Comparison of ENCODE assay signal across 19 cellular contexts in the genomic region with DNA sequence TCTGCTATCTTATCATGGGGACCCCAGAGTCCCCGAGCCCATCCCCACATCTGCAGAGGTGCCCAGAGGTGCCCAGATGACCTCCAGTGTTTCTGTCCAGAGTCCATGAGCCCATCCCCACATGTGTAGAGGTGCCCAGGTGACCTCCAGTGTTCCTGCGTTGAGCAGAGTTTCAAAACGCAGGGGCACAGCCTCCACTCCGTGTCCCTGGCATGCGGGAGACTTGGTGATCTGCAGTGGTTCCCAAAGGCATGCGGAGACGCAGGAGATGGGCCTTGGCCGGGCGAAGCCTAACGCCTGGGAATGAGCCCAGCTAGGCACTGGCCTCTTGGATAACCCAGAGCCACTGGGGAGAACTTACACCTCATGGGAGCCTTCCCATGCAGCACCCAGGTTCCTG. TPM values are rescaled to one million over a fixed set of nuclear protein-coding genes. Genes with fewer than 3 reads are reported as not detected.
DNase-seq lines count a peak whose midpoint lies in the region; ATAC-seq and TF ChIP-seq lines count a peak whose summit lies in the region.
"Had no signal": no experiment of that assay in that cellular context is flagged by ENCODE, and none has a peak within 500 bp of the region (broad histone marks: within the 10 kb centered on the region; RNA-seq: fewer than 3 reads in every experiment).

No MANE protein-coding gene starts in this region.

- ATAC-seq in Right ventricle myocardium inferior (no peak), lower lobe of right lung (no peak), sciatic nerve (no peak), foreskin keratinocyte (no peak)

- H3K27me3 ChIP-seq in lower lobe of right lung (ENCODE audit: low read depth) (peaks cover 26% of the 10 kb centered on the region), foreskin keratinocyte (peaks cover 8% of the 10 kb centered on the region)

- no peaks in the 10 kb centered on the region for H3K9me3 ChIP-seq in lower lobe of right lung
- H3K9me3 ChIP-seq: HAP-1 had no signal

- no peak overlapping the region for H3K4me3 ChIP-seq in lower lobe of right lung
- H3K4me3 ChIP-seq: HAP-1 had no signal

- TF ChIP-seq CTCF in lower lobe of right lung (IDR thresholded peaks at IDR 0.05) (no peak), foreskin keratinocyte (conservative IDR thresholded peaks at IDR 0.05) (no peak)

- DNase-seq in cardiac septum (ENCODE audit: low spot score) = peak; percentile 73
- DNase-seq in Right ventricle myocardium inferior (ENCODE audit: missing footprints) = no peak
- peak; percentile 40 for DNase-seq in lower lobe of right lung
- peak; percentile 36 for DNase-seq in sciatic nerve (ENCODE audit: low spot score)
- no peak for DNase-seq in cerebellum (ENCODE audit: low spot score)
- no peak for DNase-seq in foreskin keratinocyte
- DNase-seq in NCI-H774 (lab: John Stamatoyannopoulos, UW) = no peak
- no peak for DNase-seq in NCI-H1417 treated with DMSO at 0.1 percent for 48 hours (lab: John Stamatoyannopoulos, UW)
- DNase-seq: C1 segment of cervical spinal cord; Calu3; CD4-positive, alpha-beta memory T cell; COR-L47; DMS153; DND-41; GOT3; HFFc6 had no signal

- intact Hi-C loops in cardiac septum (cut with DNase I) = no loop called here
- intact Hi-C loops in Right ventricle myocardium inferior (cut with DNase I) = no loop called here
- intact Hi-C loops in lower lobe of right lung (cut with DNase I) = no loop called here
- intact Hi-C loops in sciatic nerve (cut with DNase I) = no loop called here

- no peak overlapping the region for H3K27ac ChIP-seq in lower lobe of right lung
- no peak overlapping the region for H3K27ac ChIP-seq in foreskin keratinocyte
- H3K27ac ChIP-seq: 22Rv1 had no signal

- peaks cover 7% of the 10 kb centered on the region for H3K4me1 ChIP-seq in lower lobe of right lung
- H3K4me1 ChIP-seq in foreskin keratinocyte = no peaks in the 10 kb centered on the region
- H3K4me1 ChIP-seq: HAP-1 had no signal

- H3K36me3 ChIP-seq in lower lobe of right lung = no peaks in the 10 kb centered on the region
- H3K36me3 ChIP-seq: HAP-1 had no signal

RNA-seq across cellular contexts. Expression of a gene that starts 41.3 kb away (rescaled TPM):
- total RNA-seq in cardiac septum (1,440 TPM), Right ventricle myocardium inferior (2,129 TPM), lower lobe of right lung (391 TPM), sciatic nerve (277 TPM), cerebellum (120 TPM), foreskin keratinocyte (545 and 564 TPM in 2 replicates)
- polyA plus RNA-seq in foreskin keratinocyte = 864 and 916 TPM in 2 replicates

RNA-seq across cellular contexts. Expression of a gene that starts 41.5 kb away (rescaled TPM):
- 20.3 TPM for total RNA-seq in cardiac septum
- 25.8 TPM for total RNA-seq in Right ventricle myocardium inferior
- 21.9 TPM for total RNA-seq in lower lobe of right lung
- 29.2 TPM for total RNA-seq in sciatic nerve
- 19.2 TPM for total RNA-seq in cerebellum
- total RNA-seq in foreskin keratinocyte = 41.7 and 42.9 TPM in 2 replicates
- polyA plus RNA-seq in foreskin keratinocyte = 45.3 and 46.4 TPM in 2 replicates

RNA-seq across cellular contexts. Expression of a gene that starts 58.2 kb away (rescaled TPM):
- total RNA-seq in cardiac septum (1.6 TPM), Right ventricle myocardium inferior (3.3 TPM), lower lobe of right lung (67.9 TPM), sciatic nerve (19.1 TPM), cerebellum (3.7 TPM), foreskin keratinocyte (not detected in 2 replicates)
- polyA plus RNA-seq in foreskin keratinocyte = not detected in 2 replicates
- total RNA-seq: HFFc6 had no signal
- polyA plus RNA-seq: AG04450 had no signal

Comparison
In these comparisons a context has a peak if more than half of its experiments do, and no peak if none do; other contexts are left out.
1. DNase-seq: peak in cardiac septum (single experiment), lower lobe of right lung (single experiment) and sciatic nerve (single experiment); none in Right ventricle myocardium inferior (single experiment), cerebellum (single experiment), foreskin keratinocyte (0 of 2), NCI-H774 (single experiment) and NCI-H1417 treated with DMSO at 0.1 percent for 48 hours (single experiment).